ENCODE assay signal across 1 cellular context in genomic region chr5:18736051-18736398, GRCh38.
A peak's percentile ranks its signal among the peaks of the same experiment; 100 is the strongest.
TF ChIP-seq lines count a peak whose summit lies in the region.

No MANE protein-coding gene starts in this region.

TF ChIP-seq in WTC11, 78 proteins besides CTCF, POLR2A, EP300 and RAD21 (continued from another document):
- peak; percentile 22; the same call in 1 of the 2 replicates for TF ChIP-seq FOXP4 (CRISPR knock-in tag; IDR thresholded peaks at IDR 0.05)
- no peak for TF ChIP-seq FOXJ3 (CRISPR knock-in tag; IDR thresholded peaks at IDR 0.05; ENCODE audit: borderline replicate concordance)
- no peak for TF ChIP-seq NFATC4 (CRISPR knock-in tag; IDR thresholded peaks at IDR 0.05)
- no peak for TF ChIP-seq SMAD4 (CRISPR knock-in tag; IDR thresholded peaks at IDR 0.05)
- TF ChIP-seq ZMAT4 (CRISPR knock-in tag; IDR thresholded peaks at IDR 0.05) = peak; percentile 64; the same call in 1 of the 2 replicates
- no peak for TF ChIP-seq ZNF281 (CRISPR knock-in tag; IDR thresholded peaks at IDR 0.05)
- TF ChIP-seq IRF2 (CRISPR knock-in tag; IDR thresholded peaks at IDR 0.05; ENCODE audit: borderline replicate concordance, low read depth) = no peak
- no peak for TF ChIP-seq ZNF423 (CRISPR knock-in tag; IDR thresholded peaks at IDR 0.05)
- no peak for TF ChIP-seq ESRRA (CRISPR knock-in tag; IDR thresholded peaks at IDR 0.05; ENCODE audit: borderline replicate concordance)
